Comparison of ENCODE assay signal across 8 cellular contexts in genomic region chr2:55052087-55053061, GRCh38. TPM values are rescaled to one million over a fixed set of nuclear protein-coding genes. Genes with fewer than 3 reads are reported as not detected.
DNase-seq lines count a peak whose midpoint lies in the region; ATAC-seq and TF ChIP-seq lines count a peak whose summit lies in the region.

No MANE protein-coding gene starts in this region.

- peaks cover 22% of the 10 kb centered on the region for H3K4me1 ChIP-seq in Caco-2
- H3K4me1 ChIP-seq in adrenal gland (replicated peaks in 1 of 2): peaks cover 9 to 23% of the 10 kb centered on the region in 2 donors

- H3K27me3 Mint-ChIP-seq in Caco-2 (ENCODE audit: insufficient read depth, unreplicated experiment) (no peaks in the 10 kb centered on the region), IgD-negative memory B cell (no peaks in the 10 kb centered on the region)
- H3K27me3 Mint-ChIP-seq in natural killer cell treated with Interleukin-12 subunit alpha and Interleukin-12 subunit beta and Interleukin-15 and Interleukin-18, amount 100 ng/mL, for 72 hours: no peaks in the 10 kb centered on the region

- no peaks in the 10 kb centered on the region for H3K9me3 Mint-ChIP-seq in Caco-2 (ENCODE audit: unreplicated experiment)
- H3K9me3 Mint-ChIP-seq in IgD-negative memory B cell: no peaks in the 10 kb centered on the region
- no peaks in the 10 kb centered on the region for H3K9me3 Mint-ChIP-seq in natural killer cell treated with Interleukin-12 subunit alpha and Interleukin-12 subunit beta and Interleukin-15 and Interleukin-18, amount 100 ng/mL, for 72 hours

- H3K36me3 ChIP-seq in Caco-2 (ENCODE audit: control insufficient read depth, insufficient read depth, low read length) (no peaks in the 10 kb centered on the region), adrenal gland (replicated peaks in 1 of 2) (no peaks in the 10 kb centered on the region)

- DNase-seq in Caco-2 (no peak), adrenal gland (no peak), germinal center (ENCODE audit: low spot score) (no peak), cortex of kidney (lab: John Stamatoyannopoulos, UW) (no peak), NCI-H2171 treated with DMSO at 0.1 percent for 48 hours (lab: John Stamatoyannopoulos, UW) (no peak), LoVo (ENCODE audit: low spot score) (no peak)
- DNase-seq in natural killer cell treated with Interleukin-12 subunit alpha and Interleukin-12 subunit beta and Interleukin-15 and Interleukin-18, amount 100 ng/mL, for 72 hours (ENCODE audit: low spot score): no peak

- H3K4me1 Mint-ChIP-seq in Caco-2 (ENCODE audit: low read depth, unreplicated experiment): peaks cover 13% of the 10 kb centered on the region
- peaks cover 49 to 52% (median 50%) of the 10 kb centered on the region in 3 donors for H3K4me1 Mint-ChIP-seq in IgD-negative memory B cell
- H3K4me1 Mint-ChIP-seq in natural killer cell treated with Interleukin-12 subunit alpha and Interleukin-12 subunit beta and Interleukin-15 and Interleukin-18, amount 100 ng/mL, for 72 hours (ENCODE audit: low read depth in 2 of 2): peaks cover 29 to 36% of the 10 kb centered on the region in 2 donors

- intact Hi-C loops in Caco-2 (cut with micrococcal nuclease; ENCODE audit: unreplicated experiment) (no loop called here), adrenal gland (cut with DNase I) (no loop called here)

- peak overlapping the region; percentile 9; the same call in 1 of the 2 replicates for H3K4me3 ChIP-seq in Caco-2 (ENCODE audit: low read depth, low read length)
- peak overlapping the region in 1 of 4 donors; percentile 82 for H3K4me3 ChIP-seq in adrenal gland

- peak overlapping the region in 3 of 5 donors; percentile 98 to 99 (median 99) for H3K27ac ChIP-seq in adrenal gland

- H3K27me3 ChIP-seq in Caco-2 (replicated peaks; ENCODE audit: control insufficient read depth, insufficient read depth, low read length) (no peaks in the 10 kb centered on the region), adrenal gland (no peaks in the 10 kb centered on the region)

- H3K9me3 ChIP-seq in Caco-2 (no peaks in the 10 kb centered on the region), adrenal gland (replicated peaks in 1 of 3) (no peaks in the 10 kb centered on the region)

- CTCF ChIA-PET in Caco-2 (lab: Charles Lee): interaction anchor here (0.6 to 2.0 kb wide), 4 partner anchors 18 to 153 kb away, joined by 3 to 13 read pairs (median 3); no protein-coding TSS in a partner anchor

- POLR2A ChIA-PET in Caco-2 (lab: Charles Lee): no interaction called here

- no peak for ATAC-seq in natural killer cell treated with Interleukin-12 subunit alpha and Interleukin-12 subunit beta and Interleukin-15 and Interleukin-18, amount 100 ng/mL, for 72 hours

- WGBS in adrenal gland, 4 donors: 72 to 74% (median 73%) methylated on average over 7 of the region's 7 CpGs

- BruUV-seq in Caco-2 (replicated peaks; lab: Mats Ljungman, UMichigan): no TSS peak

- H3K4me3 Mint-ChIP-seq in Caco-2 (ENCODE audit: unreplicated experiment) (peak overlapping the region; percentile 88), IgD-negative memory B cell (peak overlapping the region; percentile 72 to 96 (median 78))
- H3K4me3 Mint-ChIP-seq in natural killer cell treated with Interleukin-12 subunit alpha and Interleukin-12 subunit beta and Interleukin-15 and Interleukin-18, amount 100 ng/mL, for 72 hours: peak overlapping the region; percentile 52

- TF ChIP-seq CTCF in Caco-2 (IDR thresholded peaks at IDR 0.05; ENCODE audit: insufficient read depth in 1 of 2, low read depth in 1 of 2, low read length in 1 of 2, severe bottlenecking in 1 of 2, unreplicated experiment in 1 of 2) (no peak), adrenal gland (IDR thresholded peaks at IDR 0.05) (no peak)

- TF ChIP-seq POLR2A in adrenal gland (IDR thresholded peaks at IDR 0.05): no peak

- H3K36me3 Mint-ChIP-seq in Caco-2 (ENCODE audit: insufficient read depth, unreplicated experiment) (peaks cover 29% of the 10 kb centered on the region), IgD-negative memory B cell (peaks cover 2% of the 10 kb centered on the region)
- H3K36me3 Mint-ChIP-seq in natural killer cell treated with Interleukin-12 subunit alpha and Interleukin-12 subunit beta and Interleukin-15 and Interleukin-18, amount 100 ng/mL, for 72 hours: no peaks in the 10 kb centered on the region

- H3K27ac Mint-ChIP-seq in Caco-2 (ENCODE audit: unreplicated experiment) (no peak overlapping the region), IgD-negative memory B cell (peak overlapping the region; percentile 40 to 95 (median 75))
- peak overlapping the region; percentile 40 to 55 for H3K27ac Mint-ChIP-seq in natural killer cell treated with Interleukin-12 subunit alpha and Interleukin-12 subunit beta and Interleukin-15 and Interleukin-18, amount 100 ng/mL, for 72 hours

RNA-seq across cellular contexts. Expression of gene RTN4, which starts 2.1 kb away (rescaled TPM):
- total RNA-seq in Caco-2 (2022): 231 and 236 TPM in 2 replicates
- 50.9 TPM for polyA plus RNA-seq in IgD-negative memory B cell
- 100 to 1,000 TPM; 216 to 538 (median 477) TPM for total RNA-seq in adrenal gland
- polyA plus RNA-seq in adrenal gland: 100 to 1,000 TPM; 240 to 694 (median 266) TPM
- total RNA-seq in natural killer cell treated with Interleukin-12 subunit alpha and Interleukin-12 subunit beta and Interleukin-15 and Interleukin-18, amount 100 ng/mL, for 72 hours: 100 to 1,000 TPM; 126 to 161 TPM
